Comparison of ENCODE assay signal across 8 cellular contexts in genomic region chr6:79869600-79870084, GRCh38.
A peak's percentile ranks its signal among the peaks of the same experiment; 100 is the strongest.
DNase-seq lines count a peak whose midpoint lies in the region; ATAC-seq and TF ChIP-seq lines count a peak whose summit lies in the region.

No MANE protein-coding gene starts in this region.

- no peak for TF ChIP-seq POLR2A in lower leg skin (IDR thresholded peaks at IDR 0.05)

- peaks cover 33% of the 10 kb centered on the region for H3K4me1 Mint-ChIP-seq in CD14-positive monocyte
- H3K4me1 Mint-ChIP-seq in activated CD4-positive, alpha-beta T cell treated with anti-CD3 and anti-CD28 coated beads, Interleukin-2, amount 10 ng/mL, durations not matched to agents 7 days and 5 days, result peaks cover 11% of the 10 kb centered on the region

- no peaks in the 10 kb centered on the region for H3K36me3 Mint-ChIP-seq in CD14-positive monocyte
- no peaks in the 10 kb centered on the region for H3K36me3 Mint-ChIP-seq in activated CD4-positive, alpha-beta T cell treated with anti-CD3 and anti-CD28 coated beads, Interleukin-2, amount 10 ng/mL, durations not matched to agents 7 days and 5 days (ENCODE audit: low read depth)

- TF ChIP-seq CTCF in CD14-positive monocyte (IDR thresholded peaks at IDR 0.05) (peak; percentile 99), lower leg skin (IDR thresholded peaks at IDR 0.05) (peak in 1 of 3 donors; percentile 59)

- H3K4me3 Mint-ChIP-seq in CD14-positive monocyte, result peak overlapping the region; percentile 56 to 78
- no peak overlapping the region for H3K4me3 Mint-ChIP-seq in activated CD4-positive, alpha-beta T cell treated with anti-CD3 and anti-CD28 coated beads, Interleukin-2, amount 10 ng/mL, durations not matched to agents 7 days and 5 days

- H3K9me3 Mint-ChIP-seq in CD14-positive monocyte, result no peaks in the 10 kb centered on the region
- H3K9me3 Mint-ChIP-seq in activated CD4-positive, alpha-beta T cell treated with anti-CD3 and anti-CD28 coated beads, Interleukin-2, amount 10 ng/mL, durations not matched to agents 7 days and 5 days, result no peaks in the 10 kb centered on the region

- DNase-seq in CD14-positive monocyte (ENCODE audit: low spot score) (peak; percentile 69), NCI-H460 (ENCODE audit: extremely low read depth, low read depth) (peak; percentile 70), cortex of kidney (lab: John Stamatoyannopoulos, UW) (peak; percentile 15), lower leg skin (ENCODE audit: low spot score in 2 of 2) (peak; percentile 52 to 93)
- peak; percentile 81 for DNase-seq in activated CD4-positive, alpha-beta T cell treated with anti-CD3 and anti-CD28 coated beads, Interleukin-2, amount 10 ng/mL, durations not matched to agents 7 days and 5 days
- DNase-seq in stimulated activated CD4-positive, alpha-beta T cell treated with anti-CD3 and anti-CD28 coated beads, TNF-alpha, amount 100 ng/mL, for 1 hour (ENCODE audit: low read depth in 3 of 3, low spot score in 1 of 3), result peak; percentile 24 to 66 (median 53)

- ATAC-seq in GM19328 (IDR thresholded peaks at IDR 0.05; ENCODE audit: unreplicated experiment) (peak; percentile 100), HG03439 (IDR thresholded peaks at IDR 0.05; ENCODE audit: unreplicated experiment) (peak; percentile 100)

- peaks cover 0 to 6% (median 2%) of the 10 kb centered on the region in 3 donors for H3K27me3 Mint-ChIP-seq in CD14-positive monocyte (ENCODE audit: low read depth in 3 of 3)
- H3K27me3 Mint-ChIP-seq in activated CD4-positive, alpha-beta T cell treated with anti-CD3 and anti-CD28 coated beads, Interleukin-2, amount 10 ng/mL, durations not matched to agents 7 days and 5 days, result peaks cover 12% of the 10 kb centered on the region

- no peak overlapping the region for H3K4me3 ChIP-seq in lower leg skin (ENCODE audit: low read depth, poor library complexity, severe bottlenecking)

- POLR2A ChIA-PET in activated CD4-positive, alpha-beta T cell treated with anti-CD3 and anti-CD28 coated beads, Interleukin-2, amount 10 ng/mL, durations not matched to agents 7 days and 5 days (lab: Charles Lee), result no interaction called here

- CTCF ChIA-PET in activated CD4-positive, alpha-beta T cell treated with anti-CD3 and anti-CD28 coated beads, Interleukin-2, amount 10 ng/mL, durations not matched to agents 7 days and 5 days (lab: Charles Lee), result interaction anchor here (0.6 to 1.3 kb wide), 9 partner anchors 9 to 236 kb away, joined by 3 to 5 read pairs (median 3); partner anchors contain the start of gene BCKDHB

- intact Hi-C loops in CD14-positive monocyte (cut with micrococcal nuclease) (loop anchor here in 1 of 2 donors (5.0 kb wide), 1 partner anchor 92 kb away; no protein-coding TSS in a partner anchor), lower leg skin (cut with DNase I; ENCODE audit: low total_unique reads) (loop anchor here (2.0 kb wide), 1 partner anchor 91 kb away; no protein-coding TSS in a partner anchor)

- WGBS in lower leg skin, 2 donors, result 2 to 4% methylated on average over 20 of the region's 20 CpGs

- peak overlapping the region in 1 of 7 donors; percentile 33 for H3K27ac Mint-ChIP-seq in CD14-positive monocyte
- H3K27ac Mint-ChIP-seq in activated CD4-positive, alpha-beta T cell treated with anti-CD3 and anti-CD28 coated beads, Interleukin-2, amount 10 ng/mL, durations not matched to agents 7 days and 5 days, result peak overlapping the region; percentile 69

Comparison
In these comparisons a context has a peak if more than half of its experiments do, and no peak if none do; other contexts are left out.
1. DNase-seq: peak in every context shown above with its lines; median percentile 81 in activated CD4-positive, alpha-beta T cell treated with anti-CD3 and anti-CD28 coated beads, Interleukin-2, amount 10 ng/mL, durations not matched to agents 7 days and 5 days; 72 in lower leg skin; 70 in NCI-H460; 69 in CD14-positive monocyte; 53 in stimulated activated CD4-positive, alpha-beta T cell treated with anti-CD3 and anti-CD28 coated beads, TNF-alpha, amount 100 ng/mL, for 1 hour; 15 in cortex of kidney.